In genomic region chr1:3222042-3222692, GRCh38 we compare ENCODE assay signal across 9 cellular contexts.
DNase-seq lines count a peak whose midpoint lies in the region; ATAC-seq, FAIRE-seq and TF ChIP-seq lines count a peak whose summit lies in the region.
"Had no signal": no experiment of that assay in that cellular context is flagged by ENCODE, and none has a peak within 500 bp of the region (broad histone marks: within the 10 kb centered on the region; RNA-seq: fewer than 3 reads in every experiment).

No MANE protein-coding gene starts in this region.

- FAIRE-seq in GM12891 (lab: Jason Lieb, UNC) (no peak), pancreas (lab: Jason Lieb, UNC) (no peak)

- H3K27ac ChIP-seq in duodenal mucosa (ENCODE audit: low read depth, low read length) (peak overlapping the region; percentile 85), pancreas (peak overlapping the region; percentile 89 to 96 (median 92))

- H3K9ac ChIP-seq in duodenal mucosa (ENCODE audit: low read depth in 1 of 2, low read length in 2 of 2), result peak overlapping the region; percentile 4 to 53

- intact Hi-C loops in pancreas (cut with DNase I), result no loop called here

- H3K4me3 ChIP-seq in duodenal mucosa (ENCODE audit: low read depth in 1 of 2, low read length in 2 of 2) (peak overlapping the region in 1 of 2 donors; percentile 6), pancreas (peak overlapping the region in 1 of 4 donors; percentile 13), BE2C (ENCODE audit: low read depth, low read length) (no peak overlapping the region)

- no peak for TF ChIP-seq POLR2A in GM12891 (IDR thresholded peaks at IDR 0.05; ENCODE audit: low read depth, low read length)

- H3K4me1 ChIP-seq in duodenal mucosa (ENCODE audit: control insufficient read depth in 1 of 2, insufficient read depth in 2 of 2, low read length in 2 of 2) (peaks cover 53 to 56% of the 10 kb centered on the region in 2 donors), pancreas (peaks cover 50 to 57% (median 54%) of the 10 kb centered on the region in 3 donors), BE2C (no peaks in the 10 kb centered on the region)

- H3K36me3 ChIP-seq in duodenal mucosa (ENCODE audit: control insufficient read depth in 1 of 2, insufficient read depth in 2 of 2, low read length in 2 of 2) (no peaks in the 10 kb centered on the region), pancreas (no peaks in the 10 kb centered on the region), BE2C (no peaks in the 10 kb centered on the region)

- WGBS in pancreas, 2 donors, result 7 to 10% methylated on average over 16 of the region's 16 CpGs

- H3K9me3 ChIP-seq in duodenal mucosa (ENCODE audit: control insufficient read depth in 1 of 2, low read length in 2 of 2) (no peaks in the 10 kb centered on the region), pancreas (no peaks in the 10 kb centered on the region), BE2C (no peaks in the 10 kb centered on the region)

- TF ChIP-seq CTCF in pancreas (IDR thresholded peaks at IDR 0.05), result no peak
- no peak for TF ChIP-seq CTCF in BE2C (IDR thresholded peaks at IDR 0.05; ENCODE audit: low read depth, low read length)

- no peaks in the 10 kb centered on the region for H3K27me3 ChIP-seq in duodenal mucosa (ENCODE audit: control insufficient read depth in 1 of 2, insufficient read depth in 2 of 2, low read length in 2 of 2)
- H3K27me3 ChIP-seq in pancreas, result no peaks in the 10 kb centered on the region
- peaks cover 33% of the 10 kb centered on the region for H3K27me3 ChIP-seq in BE2C

- DNase-seq in GM12891 (ENCODE audit: insufficient read length, low spot score) (no peak), NCI-H774 (lab: John Stamatoyannopoulos, UW) (peak; percentile 52), pancreas (peak; percentile 82 to 96 (median 94)), BE2C (no peak), SW 1271 (lab: John Stamatoyannopoulos, UW) (no peak)
- DNase-seq in stimulated activated naive CD4-positive, alpha-beta T cell (lab: John Stamatoyannopoulos, UW), result no peak
- DNase-seq: CD8-positive, alpha-beta memory T cell had no signal

- ATAC-seq in pancreas, result peak; percentile 77 to 82 (median 80)
- ATAC-seq in GM18909 (IDR thresholded peaks at IDR 0.05; ENCODE audit: poor library complexity, unreplicated experiment), result no peak

TF ChIP-seq in GM12891, 5 proteins besides CTCF, POLR2A, EP300 and RAD21:
- TF ChIP-seq POLR2AphosphoS5 (IDR thresholded peaks at IDR 0.05; ENCODE audit: low read depth, low read length) (no peak), SPI1 (IDR thresholded peaks at IDR 0.05; ENCODE audit: low read depth, low read length) (peak; percentile 59; the same call in 1 of the 2 replicates)

Comparison
In these comparisons a context has a peak if more than half of its experiments do, and no peak if none do; other contexts are left out.
1. DNase-seq: peak in NCI-H774 (single experiment) and pancreas (6 of 6); none in GM12891 (single experiment), BE2C (single experiment), SW 1271 (0 of 2) and stimulated activated naive CD4-positive, alpha-beta T cell (0 of 6).